Comparison of ENCODE assay signal across 1 cellular context in genomic region chr14:23939607-23940326, GRCh38.
TF ChIP-seq lines count a peak whose summit lies in the region.

No MANE protein-coding gene starts in this region.

TF ChIP-seq in K562, 482 proteins besides CTCF, POLR2A, EP300 and RAD21 (continued from another document and continues in another):
- TF ChIP-seq ZNF518B (CRISPR knock-in tag; IDR thresholded peaks at IDR 0.05) (no peak), JUNB (CRISPR knock-in tag; conservative IDR thresholded peaks at IDR 0.05) (0 out of 2 replicates have a peak, but pooled peaks have one; percentile 43), SRSF1 (IDR thresholded peaks at IDR 0.05; ENCODE audit: low read depth, low read length) (no peak), ZBTB40 (IDR thresholded peaks at IDR 0.05) (no peak), ZBTB40 (CRISPR knock-in tag; IDR thresholded peaks at IDR 0.05) (no peak), TFAM (CRISPR knock-in tag; conservative IDR thresholded peaks at IDR 0.05) (no peak), ZBTB17 (CRISPR knock-in tag; IDR thresholded peaks at IDR 0.05) (peak; percentile 59; the same call in 1 of the 2 replicates), TFAP4 (CRISPR knock-in tag; IDR thresholded peaks at IDR 0.05; ENCODE audit: borderline replicate concordance) (no peak), NCOR1 (IDR thresholded peaks at IDR 0.05) (peak; percentile 27; the same call in 1 of the 2 replicates), NR1H2 (CRISPR knock-in tag; IDR thresholded peaks at IDR 0.05) (no peak), MLLT1 (IDR thresholded peaks at IDR 0.05) (no peak), SRSF3 (IDR thresholded peaks at IDR 0.05; ENCODE audit: insufficient read depth, low read length) (no peak), CBFA2T2 (conservative IDR thresholded peaks at IDR 0.05) (peak; percentile 48), DIDO1 (tag; IDR thresholded peaks at IDR 0.05; ENCODE audit: low read depth) (no peak), BRCA1 (IDR thresholded peaks at IDR 0.05) (no peak), BRCA1 (CRISPR knock-in tag; IDR thresholded peaks at IDR 0.05) (no peak), HMG20A (CRISPR knock-in tag; conservative IDR thresholded peaks at IDR 0.05) (no peak), EHMT2 (IDR thresholded peaks at IDR 0.05) (no peak), STAT5B (CRISPR knock-in tag; IDR thresholded peaks at IDR 0.05) (peak; percentile 25; the same call in 1 of the 2 replicates), ZNF282 (CRISPR knock-in tag; IDR thresholded peaks at IDR 0.05) (no peak), ZBTB26 (CRISPR knock-in tag; IDR thresholded peaks at IDR 0.05) (no peak), E2F8 (IDR thresholded peaks at IDR 0.05; ENCODE audit: low read depth, partially characterized antibody) (no peak), FOSL1 (tag; conservative IDR thresholded peaks at IDR 0.05) (no peak), E2F6 (IDR thresholded peaks at IDR 0.05; ENCODE audit: borderline replicate concordance in 1 of 2, extremely low read depth in 1 of 2, insufficient read depth in 1 of 2, insufficient read length in 1 of 2, low read depth in 1 of 2, low read length in 1 of 2, poor library complexity in 1 of 2, severe bottlenecking in 1 of 2) (no peak), MCM5 (IDR thresholded peaks at IDR 0.05; ENCODE audit: low read depth) (no peak), THRB (CRISPR knock-in tag; conservative IDR thresholded peaks at IDR 0.05) (no peak), ZNF639 (CRISPR knock-in tag; conservative IDR thresholded peaks at IDR 0.05 in 1 of 2, IDR thresholded peaks at IDR 0.05 in 1 of 2) (peak in 1 of 2 experiments; percentile 47; a peak in 1 of 4 replicates), ZNF3 (CRISPR knock-in tag; IDR thresholded peaks at IDR 0.05) (no peak), ZFP1 (CRISPR knock-in tag; IDR thresholded peaks at IDR 0.05) (peak; percentile 83), SMARCC2 (IDR thresholded peaks at IDR 0.05; ENCODE audit: low read depth) (no peak), HDAC1 (IDR thresholded peaks at IDR 0.05) (no peak), RBBP5 (IDR thresholded peaks at IDR 0.05; ENCODE audit: borderline replicate concordance, insufficient read depth, low read length, poor library complexity, severe bottlenecking) (no peak), MEF2D (tag; conservative IDR thresholded peaks at IDR 0.05; ENCODE audit: low read depth) (peak; percentile 58; the same call in 1 of the 2 replicates), TCF3 (CRISPR knock-in tag; IDR thresholded peaks at IDR 0.05) (peak; percentile 69), ZNF77 (CRISPR knock-in tag; IDR thresholded peaks at IDR 0.05) (peak; percentile 68; the same call in 1 of the 2 replicates), TCF7L2 (IDR thresholded peaks at IDR 0.05; ENCODE audit: low read depth, low read length) (no peak), OTX1 (CRISPR knock-in tag; IDR thresholded peaks at IDR 0.05) (no peak), E2F3 (CRISPR knock-in tag; IDR thresholded peaks at IDR 0.05) (no peak), NR2C1 (IDR thresholded peaks at IDR 0.05) (peak; percentile 34; the same call in 1 of the 2 replicates), NR2C1 (tag; IDR thresholded peaks at IDR 0.05) (peak; percentile 83)
